In the genomic region with DNA sequence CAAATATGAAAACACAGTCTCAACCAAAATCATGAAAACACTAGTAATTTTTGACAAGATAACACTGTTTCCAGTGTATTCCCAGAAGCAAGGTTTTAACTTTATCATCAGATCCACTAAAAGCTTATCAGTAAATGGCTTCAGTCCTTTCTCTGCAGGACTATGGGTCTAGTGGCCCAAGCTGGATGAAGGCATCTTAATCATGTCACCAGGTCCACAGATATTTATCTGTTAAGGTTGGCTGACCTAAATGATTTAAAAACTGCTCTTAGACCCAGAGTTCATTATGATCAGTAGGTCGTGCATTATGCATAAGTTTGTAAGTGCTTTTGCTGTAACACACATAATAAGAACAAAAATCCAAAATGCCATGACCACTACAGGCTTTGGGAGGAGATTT, we compare ENCODE assay signal across 16 cellular contexts.
A peak's percentile ranks its signal among the peaks of the same experiment; 100 is the strongest.
DNase-seq lines count a peak whose midpoint lies in the region; ATAC-seq and TF ChIP-seq lines count a peak whose summit lies in the region.
"Had no signal": no experiment of that assay in that cellular context is flagged by ENCODE, and none has a peak within 500 bp of the region (broad histone marks: within the 10 kb centered on the region; RNA-seq: fewer than 3 reads in every experiment).

No MANE protein-coding gene starts in this region.

- TF ChIP-seq CTCF in activated CD8-positive, alpha-beta T cell treated with anti-CD3 and anti-CD28 coated beads for 36 hours (IDR thresholded peaks at IDR 0.05): no peak
- TF ChIP-seq CTCF in suprapubic skin (IDR thresholded peaks at IDR 0.05): no peak

- peaks cover 3% of the 10 kb centered on the region for H3K9me3 Mint-ChIP-seq in activated CD8-positive, alpha-beta T cell treated with anti-CD3 and anti-CD28 coated beads for 36 hours
- H3K9me3 Mint-ChIP-seq in activated CD8-positive, alpha-beta T cell treated with anti-CD3 and anti-CD28 coated beads, Interleukin-2, amount 10 ng/mL, durations not matched to agents 7 days and 5 days (ENCODE audit: insufficient read depth): no peaks in the 10 kb centered on the region
- no peaks in the 10 kb centered on the region for H3K9me3 Mint-ChIP-seq in stimulated activated naive CD8-positive, alpha-beta T cell treated with anti-CD3 and anti-CD28 coated beads, Interleukin-15, Interleukin-2, amounts not matched to agents 100 ng/mL and 50 ng/mL, for 24 hours
- no peaks in the 10 kb centered on the region for H3K9me3 Mint-ChIP-seq in activated T-helper 2 cell treated with anti-CD3 and anti-CD28 coated beads, Interferon-gamma antibody, Interleukin-2, Interleukin-4, amounts not matched to agents 10 μg/mL and 5 μg/mL and 100 μg/mL, durations not matched to agents 14 hours and 24 hours and 36 hours
- H3K9me3 Mint-ChIP-seq: CD14-positive monocyte; CD8-positive, alpha-beta T cell; GM23338 had no signal

- TF ChIP-seq POLR2A in suprapubic skin (IDR thresholded peaks at IDR 0.05): no peak

- 76% methylated on average over 1 of the region's 1 CpG for WGBS in suprapubic skin

- ATAC-seq in activated CD8-positive, alpha-beta T cell treated with anti-CD3 and anti-CD28 coated beads for 36 hours: no peak
- ATAC-seq in activated CD8-positive, alpha-beta T cell treated with anti-CD3 and anti-CD28 coated beads, Interleukin-2, amount 10 ng/mL, durations not matched to agents 7 days and 5 days: no peak
- no peak for ATAC-seq in stimulated activated naive CD8-positive, alpha-beta T cell treated with anti-CD3 and anti-CD28 coated beads, Interleukin-15, Interleukin-2, amounts not matched to agents 100 U/mL and 50 U/mL, for 24 hours
- no peak for ATAC-seq in HG02678 (IDR thresholded peaks at IDR 0.05; ENCODE audit: unreplicated experiment)
- ATAC-seq: A549; CD8-positive, alpha-beta T cell; GM23338 had no signal

- H3K27me3 ChIP-seq in suprapubic skin: no peaks in the 10 kb centered on the region

- DNase-seq in activated CD8-positive, alpha-beta T cell treated with anti-CD3 and anti-CD28 coated beads for 36 hours: no peak
- DNase-seq in activated CD8-positive, alpha-beta T cell treated with anti-CD3 and anti-CD28 coated beads, Interleukin-2, amount 10 ng/mL, durations not matched to agents 7 days and 5 days: no peak
- no peak for DNase-seq in stimulated activated naive CD8-positive, alpha-beta T cell treated with anti-CD3 and anti-CD28 coated beads, Interleukin-15, Interleukin-2, amounts not matched to agents 100 U/mL and 50 U/mL, for 24 hours
- no peak for DNase-seq in activated T-helper 2 cell treated with anti-CD3 and anti-CD28 coated beads, Interferon-gamma antibody, Interleukin-2, Interleukin-4, amounts not matched to agents 10 μg/mL and 5 μg/mL and 100 μg/mL, durations not matched to agents 14 hours and 24 hours and 36 hours (ENCODE audit: low spot score)
- DNase-seq in suprapubic skin (ENCODE audit: low spot score in 2 of 2) (no peak), AG08396 (ENCODE audit: low spot score) (no peak)
- DNase-seq: CD8-positive, alpha-beta T cell; COR-L47; DND-41; GDM1; H7 had no signal

- intact Hi-C loops in activated CD8-positive, alpha-beta T cell treated with anti-CD3 and anti-CD28 coated beads for 36 hours (cut with micrococcal nuclease): no loop called here
- intact Hi-C loops in activated T-helper 2 cell treated with anti-CD3 and anti-CD28 coated beads, Interferon-gamma antibody, Interleukin-2, Interleukin-4, amounts not matched to agents 10 μg/mL and 5 μg/mL and 100 μg/mL, durations not matched to agents 14 hours and 24 hours and 36 hours (cut with micrococcal nuclease): loop anchor here (5.0 kb wide), 1 partner anchor 277 kb away; no protein-coding TSS in a partner anchor

- H3K27me3 Mint-ChIP-seq in activated CD8-positive, alpha-beta T cell treated with anti-CD3 and anti-CD28 coated beads for 36 hours: no peaks in the 10 kb centered on the region
- peaks cover 3% of the 10 kb centered on the region for H3K27me3 Mint-ChIP-seq in activated CD8-positive, alpha-beta T cell treated with anti-CD3 and anti-CD28 coated beads, Interleukin-2, amount 10 ng/mL, durations not matched to agents 7 days and 5 days (ENCODE audit: low read depth)
- H3K27me3 Mint-ChIP-seq in stimulated activated naive CD8-positive, alpha-beta T cell treated with anti-CD3 and anti-CD28 coated beads, Interleukin-15, Interleukin-2, amounts not matched to agents 100 ng/mL and 50 ng/mL, for 24 hours: no peaks in the 10 kb centered on the region
- no peaks in the 10 kb centered on the region for H3K27me3 Mint-ChIP-seq in activated T-helper 2 cell treated with anti-CD3 and anti-CD28 coated beads, Interferon-gamma antibody, Interleukin-2, Interleukin-4, amounts not matched to agents 10 μg/mL and 5 μg/mL and 100 μg/mL, durations not matched to agents 14 hours and 24 hours and 36 hours (ENCODE audit: low read depth)

- H3K4me3 ChIP-seq in suprapubic skin: no peak overlapping the region
- H3K4me3 ChIP-seq: A549, GM23338 had no signal

- peak overlapping the region; percentile 80 for H3K27ac ChIP-seq in suprapubic skin
- H3K27ac ChIP-seq: A549 had no signal

- CTCF ChIA-PET in activated CD8-positive, alpha-beta T cell treated with anti-CD3 and anti-CD28 coated beads for 36 hours (lab: Charles Lee): interaction anchor here (0.8 to 12.8 kb wide), 5 partner anchors 8 to 182 kb away, joined by 4 to 231 read pairs (median 8); no protein-coding TSS in a partner anchor
- CTCF ChIA-PET in activated CD8-positive, alpha-beta T cell treated with anti-CD3 and anti-CD28 coated beads, Interleukin-2, amount 10 ng/mL, durations not matched to agents 7 days and 5 days (lab: Charles Lee): no interaction called here

- no peak overlapping the region for H3K4me3 Mint-ChIP-seq in activated CD8-positive, alpha-beta T cell treated with anti-CD3 and anti-CD28 coated beads for 36 hours
- H3K4me3 Mint-ChIP-seq in activated CD8-positive, alpha-beta T cell treated with anti-CD3 and anti-CD28 coated beads, Interleukin-2, amount 10 ng/mL, durations not matched to agents 7 days and 5 days: no peak overlapping the region
- H3K4me3 Mint-ChIP-seq in stimulated activated naive CD8-positive, alpha-beta T cell treated with anti-CD3 and anti-CD28 coated beads, Interleukin-15, Interleukin-2, amounts not matched to agents 100 ng/mL and 50 ng/mL, for 24 hours: no peak overlapping the region
- H3K4me3 Mint-ChIP-seq in activated T-helper 2 cell treated with anti-CD3 and anti-CD28 coated beads, Interferon-gamma antibody, Interleukin-2, Interleukin-4, amounts not matched to agents 10 μg/mL and 5 μg/mL and 100 μg/mL, durations not matched to agents 14 hours and 24 hours and 36 hours (ENCODE audit: low read depth): no peak overlapping the region
- H3K4me3 Mint-ChIP-seq: CD14-positive monocyte; CD8-positive, alpha-beta T cell; GM23338 had no signal

- no peak for TF ChIP-seq EP300 in suprapubic skin (IDR thresholded peaks at IDR 0.05)

- no peaks in the 10 kb centered on the region for H3K9me3 ChIP-seq in suprapubic skin
- H3K9me3 ChIP-seq: A549 had no signal

- no peaks in the 10 kb centered on the region for H3K36me3 Mint-ChIP-seq in activated CD8-positive, alpha-beta T cell treated with anti-CD3 and anti-CD28 coated beads for 36 hours (ENCODE audit: low read depth)
- H3K36me3 Mint-ChIP-seq in activated CD8-positive, alpha-beta T cell treated with anti-CD3 and anti-CD28 coated beads, Interleukin-2, amount 10 ng/mL, durations not matched to agents 7 days and 5 days (ENCODE audit: low read depth): no peaks in the 10 kb centered on the region
- no peaks in the 10 kb centered on the region for H3K36me3 Mint-ChIP-seq in stimulated activated naive CD8-positive, alpha-beta T cell treated with anti-CD3 and anti-CD28 coated beads, Interleukin-15, Interleukin-2, amounts not matched to agents 100 ng/mL and 50 ng/mL, for 24 hours (ENCODE audit: low read depth)
- peaks cover 3% of the 10 kb centered on the region for H3K36me3 Mint-ChIP-seq in activated T-helper 2 cell treated with anti-CD3 and anti-CD28 coated beads, Interferon-gamma antibody, Interleukin-2, Interleukin-4, amounts not matched to agents 10 μg/mL and 5 μg/mL and 100 μg/mL, durations not matched to agents 14 hours and 24 hours and 36 hours (ENCODE audit: low read depth)
- H3K36me3 Mint-ChIP-seq: CD14-positive monocyte; CD8-positive, alpha-beta T cell had no signal

- POLR2A ChIA-PET in activated CD8-positive, alpha-beta T cell treated with anti-CD3 and anti-CD28 coated beads for 36 hours (lab: Charles Lee): no interaction called here
- POLR2A ChIA-PET in activated CD8-positive, alpha-beta T cell treated with anti-CD3 and anti-CD28 coated beads, Interleukin-2, amount 10 ng/mL, durations not matched to agents 7 days and 5 days (lab: Charles Lee): no interaction called here

- no peaks in the 10 kb centered on the region for H3K36me3 ChIP-seq in suprapubic skin

- peaks cover 24% of the 10 kb centered on the region for H3K4me1 ChIP-seq in suprapubic skin
- H3K4me1 ChIP-seq: A549 had no signal

- H3K4me1 Mint-ChIP-seq in activated CD8-positive, alpha-beta T cell treated with anti-CD3 and anti-CD28 coated beads for 36 hours (ENCODE audit: low read depth): peaks cover 80% of the 10 kb centered on the region
- peaks cover 88% of the 10 kb centered on the region for H3K4me1 Mint-ChIP-seq in activated CD8-positive, alpha-beta T cell treated with anti-CD3 and anti-CD28 coated beads, Interleukin-2, amount 10 ng/mL, durations not matched to agents 7 days and 5 days (ENCODE audit: low read depth)
- H3K4me1 Mint-ChIP-seq in stimulated activated naive CD8-positive, alpha-beta T cell treated with anti-CD3 and anti-CD28 coated beads, Interleukin-15, Interleukin-2, amounts not matched to agents 100 ng/mL and 50 ng/mL, for 24 hours (ENCODE audit: low read depth): peaks cover 98% of the 10 kb centered on the region
- H3K4me1 Mint-ChIP-seq in activated T-helper 2 cell treated with anti-CD3 and anti-CD28 coated beads, Interferon-gamma antibody, Interleukin-2, Interleukin-4, amounts not matched to agents 10 μg/mL and 5 μg/mL and 100 μg/mL, durations not matched to agents 14 hours and 24 hours and 36 hours (ENCODE audit: low read depth): peaks cover 91% of the 10 kb centered on the region

- peak overlapping the region; percentile 27 for H3K27ac Mint-ChIP-seq in activated CD8-positive, alpha-beta T cell treated with anti-CD3 and anti-CD28 coated beads for 36 hours
- H3K27ac Mint-ChIP-seq in activated CD8-positive, alpha-beta T cell treated with anti-CD3 and anti-CD28 coated beads, Interleukin-2, amount 10 ng/mL, durations not matched to agents 7 days and 5 days: no peak overlapping the region
- peak overlapping the region; percentile 42 for H3K27ac Mint-ChIP-seq in stimulated activated naive CD8-positive, alpha-beta T cell treated with anti-CD3 and anti-CD28 coated beads, Interleukin-15, Interleukin-2, amounts not matched to agents 100 ng/mL and 50 ng/mL, for 24 hours
- peak overlapping the region; percentile 84 for H3K27ac Mint-ChIP-seq in activated T-helper 2 cell treated with anti-CD3 and anti-CD28 coated beads, Interferon-gamma antibody, Interleukin-2, Interleukin-4, amounts not matched to agents 10 μg/mL and 5 μg/mL and 100 μg/mL, durations not matched to agents 14 hours and 24 hours and 36 hours
- H3K27ac Mint-ChIP-seq: CD14-positive monocyte; CD8-positive, alpha-beta T cell; GM23338 had no signal
